ENCODE assay signal across 43 cellular contexts in the genomic region with DNA sequence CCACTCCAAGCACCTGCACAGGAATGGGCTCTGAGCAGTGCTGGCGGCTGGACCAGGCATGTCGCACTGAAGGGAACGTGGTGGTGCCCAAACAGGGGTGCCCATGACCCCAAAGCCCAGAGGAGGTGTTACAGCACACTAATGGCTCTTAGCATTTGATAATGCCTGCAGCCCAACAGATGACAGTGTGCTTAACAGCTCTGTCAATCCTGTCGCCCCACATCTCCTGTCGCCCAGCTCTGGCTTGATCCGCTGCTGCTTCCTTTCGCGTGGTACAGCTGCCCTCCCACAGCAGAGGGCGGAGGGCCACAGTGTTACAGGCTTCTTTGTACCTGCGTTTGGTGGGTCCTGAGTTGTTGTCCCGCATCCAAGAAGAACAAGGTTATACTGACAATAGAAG. TPM values are rescaled to one million over a fixed set of nuclear protein-coding genes. Genes with fewer than 3 reads are reported as not detected.
"Had no signal": no experiment of that assay in that cellular context is flagged by ENCODE, and none has a peak within 500 bp of the region (broad histone marks: within the 10 kb centered on the region; RNA-seq: fewer than 3 reads in every experiment).

No MANE protein-coding gene starts in this region.

- DNase-seq: activated CD4-positive, alpha-beta memory T cell treated with anti-CD3 and anti-CD28 coated beads for 36 hours; activated CD4-positive, alpha-beta T cell treated with anti-CD3 and anti-CD28 coated beads for 36 hours; activated CD4-positive, alpha-beta T cell treated with anti-CD3 and anti-CD28 coated beads, Interleukin-2, amount 10 ng/mL, durations not matched to agents 24 days and 14 days; activated CD4-positive, CD25-positive, alpha-beta regulatory T cell; activated CD4-positive, CD25-positive, alpha-beta regulatory T cell treated with anti-CD3 and anti-CD28 coated beads, Interleukin-2, amount 50 U/mL, for 72 hours; activated CD8-positive, alpha-beta memory T cell treated with anti-CD3 and anti-CD28 coated beads, Interleukin-2, amount 10 ng/mL, durations not matched to agents 7 days and 5 days; activated CD8-positive, alpha-beta memory T cell treated with anti-CD3 and anti-CD28 coated beads, Interleukin-2, amount 50 U/mL, for 4 hours; activated CD8-positive, alpha-beta T cell treated with anti-CD3 and anti-CD28 coated beads, Interleukin-2, amount 10 ng/mL, durations not matched to agents 7 days and 5 days; activated gamma-delta T cell; activated naive CD4-positive, alpha-beta T cell; activated naive CD4-positive, alpha-beta T cell treated with anti-CD3 and anti-CD28 coated beads, Interleukin-2, amount 10 ng/mL, durations not matched to agents 7 days and 5 days; activated naive CD8-positive, alpha-beta T cell treated with anti-CD3 and anti-CD28 coated beads, Interleukin-2, amount 10 ng/mL, durations not matched to agents 7 days and 5 days; activated T-cell treated with anti-CD3 and anti-CD28 coated beads for 4 hours; activated T-cell treated with anti-CD3 and anti-CD28 coated beads, Interleukin-2, amount 50 U/mL, for 24 hours; activated T-cell treated with anti-CD3 and anti-CD28 coated beads, Interleukin-2, amount 50 U/mL, for 72 hours; amniotic stem cell; anterior cingulate cortex; brain microvascular endothelial cell; cortex of kidney; dermis blood vessel endothelial cell; effector CD4-positive, alpha-beta T cell; effector memory CD8-positive, alpha-beta T cell; esophagus squamous epithelium; foreskin melanocyte; T-helper 1 cell; T-helper 17 cell; T1000 had no signal

- H3K4me3 ChIP-seq: esophagus squamous epithelium, gastroesophageal sphincter had no signal

- H3K9me3 ChIP-seq: esophagus squamous epithelium, gastroesophageal sphincter had no signal

- H3K36me3 ChIP-seq: brain microvascular endothelial cell, esophagus squamous epithelium, gastroesophageal sphincter had no signal

- FAIRE-seq: astrocyte, bronchial epithelial cell, endometrium, endothelial cell of umbilical vein had no signal

- H3K4me1 ChIP-seq: esophagus squamous epithelium, gastroesophageal sphincter had no signal

- H3K36me3 Mint-ChIP-seq: activated CD4-positive, alpha-beta memory T cell treated with anti-CD3 and anti-CD28 coated beads for 36 hours; activated CD8-positive, alpha-beta memory T cell treated with anti-CD3 and anti-CD28 coated beads, Interleukin-2, amount 10 ng/mL, durations not matched to agents 7 days and 5 days; activated naive CD4-positive, alpha-beta T cell treated with anti-CD3 and anti-CD28 coated beads, Interleukin-2, amount 10 ng/mL, durations not matched to agents 7 days and 5 days; activated naive CD4-positive, alpha-beta T cell treated with anti-CD3 and anti-CD28 coated beads, Interleukin-2, amount 50 U/mL, for 72 hours; activated naive CD8-positive, alpha-beta T cell treated with anti-CD3 and anti-CD28 coated beads, Interleukin-2, amount 10 ng/mL, durations not matched to agents 7 days and 5 days had no signal

- H3K9me3 Mint-ChIP-seq: activated CD4-positive, alpha-beta memory T cell treated with anti-CD3 and anti-CD28 coated beads for 36 hours; activated CD4-positive, alpha-beta T cell treated with anti-CD3 and anti-CD28 coated beads, Interleukin-2, amount 10 ng/mL, durations not matched to agents 24 days and 14 days; activated naive CD4-positive, alpha-beta T cell treated with anti-CD3 and anti-CD28 coated beads, Interleukin-2, amount 50 U/mL, for 72 hours; activated naive CD8-positive, alpha-beta T cell treated with anti-CD3 and anti-CD28 coated beads, Interleukin-2, amount 10 ng/mL, durations not matched to agents 7 days and 5 days; activated T-cell treated with anti-CD3 and anti-CD28 coated beads, Interleukin-2, amount 50 U/mL, for 24 hours; activated T-cell treated with anti-CD3 and anti-CD28 coated beads, Interleukin-2, amount 50 U/mL, for 72 hours; central memory CD8-positive, alpha-beta T cell; effector memory CD8-positive, alpha-beta T cell; T-helper 2 cell treated with Interferon-gamma antibody and Interleukin-4, amounts not matched to agents 5 μg/mL and 100 μg/mL, for 36 hours had no signal

- H3K27ac ChIP-seq: brain microvascular endothelial cell, epithelial cell of prostate, esophagus squamous epithelium, gastroesophageal sphincter had no signal

- H3K27me3 ChIP-seq: brain microvascular endothelial cell had no signal

- H3K27ac Mint-ChIP-seq: activated CD4-positive, alpha-beta memory T cell treated with anti-CD3 and anti-CD28 coated beads for 36 hours; activated CD4-positive, alpha-beta T cell treated with anti-CD3 and anti-CD28 coated beads for 36 hours; activated CD4-positive, alpha-beta T cell treated with anti-CD3 and anti-CD28 coated beads, Interleukin-2, amount 10 ng/mL, durations not matched to agents 24 days and 14 days; activated CD8-positive, alpha-beta memory T cell treated with anti-CD3 and anti-CD28 coated beads, Interleukin-2, amount 10 ng/mL, durations not matched to agents 7 days and 5 days; activated CD8-positive, alpha-beta T cell treated with anti-CD3 and anti-CD28 coated beads, Interleukin-2, amount 10 ng/mL, durations not matched to agents 7 days and 5 days; activated naive CD4-positive, alpha-beta T cell treated with anti-CD3 and anti-CD28 coated beads, Interleukin-2, amount 10 ng/mL, durations not matched to agents 7 days and 5 days; activated naive CD4-positive, alpha-beta T cell treated with anti-CD3 and anti-CD28 coated beads, Interleukin-2, amount 50 U/mL, for 72 hours; activated naive CD8-positive, alpha-beta T cell treated with anti-CD3 and anti-CD28 coated beads, Interleukin-2, amount 10 ng/mL, durations not matched to agents 7 days and 5 days; activated T-cell treated with anti-CD3 and anti-CD28 coated beads, Interleukin-2, amount 50 U/mL, for 24 hours; activated T-cell treated with anti-CD3 and anti-CD28 coated beads, Interleukin-2, amount 50 U/mL, for 72 hours; effector memory CD8-positive, alpha-beta T cell; T-helper 17 cell; T-helper 2 cell treated with Interferon-gamma antibody and Interleukin-4, amounts not matched to agents 5 μg/mL and 100 μg/mL, for 36 hours had no signal

- H3K4me1 Mint-ChIP-seq: activated CD4-positive, alpha-beta T cell treated with anti-CD3 and anti-CD28 coated beads for 36 hours; activated CD4-positive, alpha-beta T cell treated with anti-CD3 and anti-CD28 coated beads, Interleukin-2, amount 10 ng/mL, durations not matched to agents 24 days and 14 days; activated CD8-positive, alpha-beta memory T cell treated with anti-CD3 and anti-CD28 coated beads, Interleukin-2, amount 10 ng/mL, durations not matched to agents 7 days and 5 days; activated naive CD4-positive, alpha-beta T cell treated with anti-CD3 and anti-CD28 coated beads, Interleukin-2, amount 10 ng/mL, durations not matched to agents 7 days and 5 days; activated naive CD8-positive, alpha-beta T cell treated with anti-CD3 and anti-CD28 coated beads, Interleukin-2, amount 10 ng/mL, durations not matched to agents 7 days and 5 days; central memory CD8-positive, alpha-beta T cell; T-helper 17 cell had no signal

- H3K27me3 Mint-ChIP-seq: activated CD4-positive, alpha-beta T cell treated with anti-CD3 and anti-CD28 coated beads for 36 hours; activated T-cell treated with anti-CD3 and anti-CD28 coated beads, Interleukin-2, amount 50 U/mL, for 24 hours had no signal

- H3K4me3 Mint-ChIP-seq: activated CD4-positive, alpha-beta memory T cell treated with anti-CD3 and anti-CD28 coated beads for 36 hours; activated CD4-positive, alpha-beta T cell treated with anti-CD3 and anti-CD28 coated beads for 36 hours; activated CD4-positive, alpha-beta T cell treated with anti-CD3 and anti-CD28 coated beads, Interleukin-2, amount 10 ng/mL, durations not matched to agents 24 days and 14 days; activated CD8-positive, alpha-beta memory T cell treated with anti-CD3 and anti-CD28 coated beads, Interleukin-2, amount 10 ng/mL, durations not matched to agents 7 days and 5 days; activated CD8-positive, alpha-beta T cell treated with anti-CD3 and anti-CD28 coated beads, Interleukin-2, amount 10 ng/mL, durations not matched to agents 7 days and 5 days; activated naive CD4-positive, alpha-beta T cell treated with anti-CD3 and anti-CD28 coated beads, Interleukin-2, amount 10 ng/mL, durations not matched to agents 7 days and 5 days; activated naive CD8-positive, alpha-beta T cell treated with anti-CD3 and anti-CD28 coated beads, Interleukin-2, amount 10 ng/mL, durations not matched to agents 7 days and 5 days; activated T-cell treated with anti-CD3 and anti-CD28 coated beads, Interleukin-2, amount 50 U/mL, for 24 hours; activated T-cell treated with anti-CD3 and anti-CD28 coated beads, Interleukin-2, amount 50 U/mL, for 72 hours; central memory CD8-positive, alpha-beta T cell; effector memory CD8-positive, alpha-beta T cell; T-helper 17 cell; T-helper 2 cell treated with Interferon-gamma antibody and Interleukin-4, amounts not matched to agents 5 μg/mL and 100 μg/mL, for 36 hours had no signal

RNA-seq across cellular contexts. Expression of gene CR1L, which starts 32.2 kb away (rescaled TPM):
- total RNA-seq: activated CD4-positive, alpha-beta memory T cell treated with anti-CD3 and anti-CD28 coated beads for 36 hours; activated CD4-positive, alpha-beta T cell treated with anti-CD3 and anti-CD28 coated beads for 36 hours; activated CD4-positive, alpha-beta T cell treated with anti-CD3 and anti-CD28 coated beads, Interleukin-2, amount 10 ng/mL, durations not matched to agents 24 days and 14 days; activated CD8-positive, alpha-beta memory T cell treated with anti-CD3 and anti-CD28 coated beads for 36 hours; activated CD8-positive, alpha-beta memory T cell treated with anti-CD3 and anti-CD28 coated beads, Interleukin-2, amount 10 ng/mL, durations not matched to agents 7 days and 5 days; activated CD8-positive, alpha-beta T cell treated with anti-CD3 and anti-CD28 coated beads, Interleukin-2, amount 10 ng/mL, durations not matched to agents 7 days and 5 days; astrocyte; bronchial epithelial cell; cardiac septum; dermis blood vessel endothelial cell; endothelial cell of umbilical vein; esophagus squamous epithelium; fibroblast of lung; fibroblast of villous mesenchyme; gastroesophageal sphincter; glomerular endothelial cell had no signal
- polyA plus RNA-seq: adipose tissue, endothelial cell of umbilical vein, esophagus, fibroblast of lung had no signal
